ENCODE assay signal across 8 cellular contexts in genomic region chr19:1240925-1241324, GRCh38. TPM values are rescaled to one million over a fixed set of nuclear protein-coding genes. Genes with fewer than 3 reads are reported as not detected.
DNase-seq lines count a peak whose midpoint lies in the region; ATAC-seq and TF ChIP-seq lines count a peak whose summit lies in the region.

No MANE protein-coding gene starts in this region.

- no peak for DNase-seq in SJCRH30
- DNase-seq in epithelial cell of esophagus (ENCODE audit: low read depth): no peak
- DNase-seq in amygdala (lab: John Stamatoyannopoulos, UW): no peak
- no peak for DNase-seq in dedifferentiated amniotic fluid mesenchymal stem cell (ENCODE audit: extremely low spot score)

- H3K9me3 ChIP-seq in SJCRH30 (replicated peaks) (no peaks in the 10 kb centered on the region), skeletal muscle tissue (ENCODE audit: control insufficient read depth in 3 of 3, low read length in 3 of 3) (no peaks in the 10 kb centered on the region)

- no peak for ATAC-seq in GM21360 (IDR thresholded peaks at IDR 0.05; ENCODE audit: unreplicated experiment)
- no peak for ATAC-seq in GM21381 (IDR thresholded peaks at IDR 0.05; ENCODE audit: unreplicated experiment)

- H3K4me1 ChIP-seq in SJCRH30 (peaks cover 8% of the 10 kb centered on the region; the same call in 1 of the 2 replicates), skeletal muscle tissue (ENCODE audit: control insufficient read depth in 3 of 3, insufficient read depth in 3 of 3, low read length in 3 of 3) (peaks cover 44 to 63% (median 58%) of the 10 kb centered on the region in 3 donors)

- peak overlapping the region; percentile 67 to 94 (median 86) for H3K9ac ChIP-seq in skeletal muscle tissue (ENCODE audit: low read depth in 1 of 3, low read length in 3 of 3)

- H3K27me3 ChIP-seq in SJCRH30: peaks cover 4% of the 10 kb centered on the region; the same call in 1 of the 2 replicates
- H3K27me3 ChIP-seq in skeletal muscle tissue (ENCODE audit: control insufficient read depth in 3 of 3, insufficient read depth in 3 of 3, low read length in 3 of 3): peaks cover 0 to 5% (median 4%) of the 10 kb centered on the region in 3 donors

- H3K4me3 ChIP-seq in SJCRH30 (peak overlapping the region; percentile 76), epithelial cell of esophagus (ENCODE audit: low read length) (peak overlapping the region; percentile 67), skeletal muscle tissue (ENCODE audit: low read length in 3 of 3) (peak overlapping the region; percentile 63 to 90 (median 85))

- no peaks in the 10 kb centered on the region for H3K36me3 ChIP-seq in SJCRH30
- no peaks in the 10 kb centered on the region for H3K36me3 ChIP-seq in skeletal muscle tissue (ENCODE audit: control insufficient read depth in 3 of 3, insufficient read depth in 3 of 3, low read length in 3 of 3)

- H3K27ac ChIP-seq in SJCRH30 (no peak overlapping the region), skeletal muscle tissue (ENCODE audit: low read depth, low read length) (peak overlapping the region; percentile 100)

- TF ChIP-seq CTCF in GM12873 (IDR thresholded peaks at IDR 0.05; ENCODE audit: insufficient read depth, low read depth, low read length, missing control alignments): peak; percentile 3
- TF ChIP-seq CTCF in epithelial cell of esophagus (IDR thresholded peaks at IDR 0.05; ENCODE audit: insufficient read depth, low read depth, low read length, missing control alignments): no peak

RNA-seq across cellular contexts. Expression of gene ATP5F1D, which starts 0.6 kb away (rescaled TPM):
- total RNA-seq in SJCRH30 (2014; rRNA removed; shearing (Covaris generic)): 25.5 and 32.2 TPM in 2 replicates
- 24.5 TPM for total RNA-seq in skeletal muscle tissue

RNA-seq across cellular contexts. Expression of gene CBARP, which starts 3.1 kb away (rescaled TPM):
- total RNA-seq in SJCRH30 (2014; rRNA removed; shearing (Covaris generic)): 1.2 and 1.9 TPM in 2 replicates
- total RNA-seq in skeletal muscle tissue: not detected

RNA-seq across cellular contexts. Expression of gene MIDN, which starts 7.5 kb away (rescaled TPM):
- 9.1 TPM in 2 replicates for total RNA-seq in SJCRH30 (2014; rRNA removed; shearing (Covaris generic))
- 5.2 TPM for total RNA-seq in skeletal muscle tissue

RNA-seq across cellular contexts. Expression of gene CIRBP, which starts 28.2 kb away (rescaled TPM):
- 159 and 181 TPM in 2 replicates for total RNA-seq in SJCRH30 (2014; rRNA removed; shearing (Covaris generic))
- 413 TPM for total RNA-seq in skeletal muscle tissue

RNA-seq across cellular contexts. Expression of gene FAM174C, which starts 34.4 kb away (rescaled TPM):
- total RNA-seq in SJCRH30 (2014; rRNA removed; shearing (Covaris generic)): 22.3 and 25.1 TPM in 2 replicates
- 9.4 TPM for total RNA-seq in skeletal muscle tissue
